ENCODE assay signal across 1 cellular context in genomic region chr20:22652685-22653568, GRCh38.
TF ChIP-seq lines count a peak whose summit lies in the region.

No MANE protein-coding gene starts in this region.

TF ChIP-seq in SK-N-SH, 30 proteins besides CTCF, POLR2A, EP300 and RAD21 (continued from another document):
- TF ChIP-seq PBX3 (IDR thresholded peaks at IDR 0.05) (no peak), FOXM1 (IDR thresholded peaks at IDR 0.05; ENCODE audit: low read depth) (no peak)
TF ChIP-seq in SK-N-SH: peak in this region for 0.
